In the genomic region with DNA sequence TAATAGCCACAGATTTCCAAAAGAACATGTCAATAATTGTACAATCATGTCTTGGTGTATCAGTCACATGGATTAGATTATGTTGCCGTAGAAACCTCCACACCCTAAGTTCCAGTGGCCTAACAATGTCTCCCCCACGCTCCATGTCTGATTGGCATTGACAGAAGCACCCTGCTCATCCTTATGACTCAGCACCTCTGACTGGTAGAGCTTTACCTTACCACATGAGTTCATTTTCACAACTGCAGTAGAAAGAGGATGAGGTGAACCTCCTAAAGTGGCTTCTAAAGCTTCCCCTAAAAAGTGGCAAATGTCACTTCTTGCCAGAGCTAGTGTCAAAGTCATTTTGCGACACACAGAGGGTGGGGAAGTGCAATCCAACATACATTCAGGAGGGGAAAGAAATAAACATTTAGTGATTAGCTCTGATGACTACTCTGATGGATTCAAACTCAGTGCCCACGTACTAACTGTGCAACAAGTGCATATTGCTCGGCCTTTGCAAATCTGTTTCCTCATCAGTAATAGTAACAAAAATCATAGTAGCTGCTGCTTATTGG, we compare ENCODE assay signal across 11 cellular contexts. TPM values are rescaled to one million over a fixed set of nuclear protein-coding genes. Genes with fewer than 3 reads are reported as not detected.
A peak's percentile ranks its signal among the peaks of the same experiment; 100 is the strongest.
DNase-seq lines count a peak whose midpoint lies in the region; ATAC-seq and TF ChIP-seq lines count a peak whose summit lies in the region.
"Had no signal": no experiment of that assay in that cellular context is flagged by ENCODE, and none has a peak within 500 bp of the region (broad histone marks: within the 10 kb centered on the region; RNA-seq: fewer than 3 reads in every experiment).

No MANE protein-coding gene starts in this region.

- no peak overlapping the region for H3K4me3 ChIP-seq in SK-N-SH (ENCODE audit: low read depth in 2 of 2, low read length in 1 of 2)

- TF ChIP-seq CTCF in SK-N-SH (IDR thresholded peaks at IDR 0.05) (no peak), GM20000 (IDR thresholded peaks at IDR 0.05; ENCODE audit: extremely low read depth, missing control alignments) (no peak)

- H3K27me3 ChIP-seq in SK-N-SH (ENCODE audit: insufficient read depth), result peaks cover 25% of the 10 kb centered on the region

- POLR2A ChIA-PET in SK-N-SH (lab: Yijun Ruan, JAX), result no interaction called here

- intact Hi-C loops in Right ventricle myocardium superior (cut with DNase I), result no loop called here

- no peak overlapping the region for H3K9ac ChIP-seq in SK-N-SH
- H3K9ac ChIP-seq: parathyroid adenoma had no signal

- H3K4me2 ChIP-seq in SK-N-SH, result no peak overlapping the region

- DNase-seq in SK-N-SH, result no peak
- peak; percentile 84 to 94 for DNase-seq in NOMO-1 (lab: John Stamatoyannopoulos, UW; ENCODE audit: unreplicated experiment in 2 of 2)
- no peak for DNase-seq in stimulated activated effector memory CD8-positive, alpha-beta T cell treated with anti-CD3 and anti-CD28 coated beads, Interleukin-12 subunit alpha, Interleukin-12 subunit beta, amount 100 ng/mL, for 72 hours (ENCODE audit: low spot score in 2 of 2)
- DNase-seq in GM19240 (ENCODE audit: insufficient read length, low spot score), result no peak
- no peak for DNase-seq in GM20000 (ENCODE audit: low spot score)
- DNase-seq in Right ventricle myocardium superior, result no peak
- DNase-seq: activated naive CD4-positive, alpha-beta T cell treated with anti-CD3 and anti-CD28 coated beads for 36 hours; NCI-H2029 treated with DMSO at 0.1 percent for 48 hours had no signal

- H4K20me1 ChIP-seq in SK-N-SH (ENCODE audit: insufficient read depth), result no peaks in the 10 kb centered on the region

- no peaks in the 10 kb centered on the region for H3K36me3 Mint-ChIP-seq in stimulated activated effector memory CD8-positive, alpha-beta T cell treated with anti-CD3 and anti-CD28 coated beads, Interleukin-12 subunit alpha, Interleukin-12 subunit beta, amount 100 ng/mL, for 72 hours

- H3F3A ChIP-seq in SK-N-SH (replicated peaks; ENCODE audit: insufficient read depth), result no peaks in the 10 kb centered on the region

- 5% methylated on average over 5 of the region's 5 CpGs for WGBS in SK-N-SH (ENCODE audit: low lambda C conversion rate)

- H3K4me1 Mint-ChIP-seq in stimulated activated effector memory CD8-positive, alpha-beta T cell treated with anti-CD3 and anti-CD28 coated beads, Interleukin-12 subunit alpha, Interleukin-12 subunit beta, amount 100 ng/mL, for 72 hours, result peaks cover 4% of the 10 kb centered on the region

- H3K9me2 ChIP-seq in SK-N-SH, result no peaks in the 10 kb centered on the region

- no peak overlapping the region for H3K4me3 Mint-ChIP-seq in stimulated activated effector memory CD8-positive, alpha-beta T cell treated with anti-CD3 and anti-CD28 coated beads, Interleukin-12 subunit alpha, Interleukin-12 subunit beta, amount 100 ng/mL, for 72 hours
- H3K4me3 Mint-ChIP-seq: activated naive CD4-positive, alpha-beta T cell treated with anti-CD3 and anti-CD28 coated beads for 36 hours had no signal

- H3K9me3 Mint-ChIP-seq in stimulated activated effector memory CD8-positive, alpha-beta T cell treated with anti-CD3 and anti-CD28 coated beads, Interleukin-12 subunit alpha, Interleukin-12 subunit beta, amount 100 ng/mL, for 72 hours, result peaks cover 3% of the 10 kb centered on the region
- H3K9me3 Mint-ChIP-seq: activated naive CD4-positive, alpha-beta T cell treated with anti-CD3 and anti-CD28 coated beads for 36 hours had no signal

- H3K9me3 ChIP-seq in SK-N-SH, result no peaks in the 10 kb centered on the region

- TF ChIP-seq RAD21 in SK-N-SH (IDR thresholded peaks at IDR 0.05; ENCODE audit: low read length), result no peak

- H3K27ac Mint-ChIP-seq in stimulated activated effector memory CD8-positive, alpha-beta T cell treated with anti-CD3 and anti-CD28 coated beads, Interleukin-12 subunit alpha, Interleukin-12 subunit beta, amount 100 ng/mL, for 72 hours, result no peak overlapping the region
- H3K27ac Mint-ChIP-seq: activated naive CD4-positive, alpha-beta T cell treated with anti-CD3 and anti-CD28 coated beads for 36 hours had no signal

- no peak overlapping the region for H3K27ac ChIP-seq in SK-N-SH (ENCODE audit: low read depth in 2 of 2, low read length in 1 of 2)
- H3K27ac ChIP-seq: parathyroid adenoma had no signal

- H3K4me1 ChIP-seq in SK-N-SH (ENCODE audit: control insufficient read depth in 1 of 2, insufficient read depth in 2 of 2, low read depth in 1 of 2, low read length in 1 of 2), result peaks cover 0 to 6% of the 10 kb centered on the region in 2 experiments; a peak in 1 of 4 replicates
- H3K4me1 ChIP-seq: parathyroid adenoma had no signal

- peak; percentile 31; the same call in 1 of the 3 replicates for ATAC-seq in SK-N-SH treated with all-trans-retinoic acid at 6 μM for 48 hours
- peak; percentile 66 for ATAC-seq in HG02973 (IDR thresholded peaks at IDR 0.05; ENCODE audit: unreplicated experiment)
- peak; percentile 82 for ATAC-seq in stimulated activated effector memory CD8-positive, alpha-beta T cell treated with anti-CD3 and anti-CD28 coated beads, Interleukin-12 subunit alpha, Interleukin-12 subunit beta, amount 100 ng/mL, for 72 hours
- no peak for ATAC-seq in Right ventricle myocardium superior (ENCODE audit: poor library complexity)

- TF ChIP-seq EP300 in SK-N-SH (IDR thresholded peaks at IDR 0.05; ENCODE audit: borderline replicate concordance in 1 of 2, low read depth in 1 of 2, low read length in 1 of 2), result no peak

- no peaks in the 10 kb centered on the region for H3K36me3 ChIP-seq in SK-N-SH (replicated peaks in 1 of 2; ENCODE audit: control insufficient read depth in 1 of 2, insufficient read depth in 2 of 2, low read length in 1 of 2)

- no peaks in the 10 kb centered on the region for H3K79me2 ChIP-seq in SK-N-SH (ENCODE audit: insufficient read depth)
- H3K79me2 ChIP-seq: parathyroid adenoma had no signal

- H2AFZ ChIP-seq in SK-N-SH (ENCODE audit: low read depth), result no peak overlapping the region
- H2AFZ ChIP-seq: parathyroid adenoma had no signal

- CTCF ChIA-PET in SK-N-SH (lab: Yijun Ruan, JAX), result interaction anchor here (0.9 to 2.2 kb wide), 2 partner anchors 20 to 162 kb away, joined by 3 to 7 read pairs; no protein-coding TSS in a partner anchor

TF ChIP-seq in SK-N-SH treated with all-trans-retinoic acid at 6 μM for 48 hours, 23 proteins besides CTCF, POLR2A, EP300 and RAD21 (continues in another document):
- TF ChIP-seq ESRRG (CRISPR knock-in tag; IDR thresholded peaks at IDR 0.05), result no peak
- TF ChIP-seq ISL1 (CRISPR knock-in tag; IDR thresholded peaks at IDR 0.05), result no peak
- TF ChIP-seq, protein P1, sequence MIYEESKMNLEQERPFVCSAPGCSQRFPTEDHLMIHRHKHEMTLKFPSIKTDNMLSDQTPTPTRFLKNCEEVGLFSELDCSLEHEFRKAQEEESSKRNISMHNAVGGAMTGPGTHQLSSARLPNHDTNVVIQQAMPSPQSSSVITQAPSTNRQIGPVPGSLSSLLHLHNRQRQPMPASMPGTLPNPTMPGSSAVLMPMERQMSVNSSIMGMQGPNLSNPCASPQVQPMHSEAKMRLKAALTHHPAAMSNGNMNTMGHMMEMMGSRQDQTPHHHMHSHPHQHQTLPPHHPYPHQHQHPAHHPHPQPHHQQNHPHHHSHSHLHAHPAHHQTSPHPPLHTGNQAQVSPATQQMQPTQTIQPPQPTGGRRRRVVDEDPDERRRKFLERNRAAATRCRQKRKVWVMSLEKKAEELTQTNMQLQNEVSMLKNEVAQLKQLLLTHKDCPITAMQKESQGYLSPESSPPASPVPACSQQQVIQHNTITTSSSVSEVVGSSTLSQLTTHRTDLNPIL (CRISPR knock-in tag; IDR thresholded peaks at IDR 0.05; ENCODE audit: low read depth), result no peak
- no peak for TF ChIP-seq GLIS3 (CRISPR knock-in tag; IDR thresholded peaks at IDR 0.05)
- TF ChIP-seq TCF4 (CRISPR knock-in tag; IDR thresholded peaks at IDR 0.05; ENCODE audit: borderline replicate concordance), result no peak
- no peak for TF ChIP-seq ZNF70 (CRISPR knock-in tag; IDR thresholded peaks at IDR 0.05)

TF ChIP-seq in SK-N-SH, 30 proteins besides CTCF, POLR2A, EP300 and RAD21:
- TF ChIP-seq JUND (IDR thresholded peaks at IDR 0.05) (no peak), POLR2AphosphoS5 (IDR thresholded peaks at IDR 0.05; ENCODE audit: low read depth, low read length) (no peak)

RNA-seq across cellular contexts. Expression of a gene that starts 30.6 kb away (rescaled TPM):
- 1.5 and 1.6 TPM in 2 replicates for polyA plus RNA-seq in SK-N-SH (2012; rRNA removed)
- 1.4 and 1.9 TPM in 2 replicates for polyA plus RNA-seq in SK-N-SH (2012; cell fraction: cytosol; rRNA removed)
- polyA plus RNA-seq in SK-N-SH (2012; cell fraction: nucleus; rRNA removed), result 1.4 and 1.8 TPM in 2 replicates
- not detected for total RNA-seq in Right ventricle myocardium superior
- total RNA-seq: activated naive CD4-positive, alpha-beta T cell treated with anti-CD3 and anti-CD28 coated beads for 36 hours had no signal

RNA-seq across cellular contexts. Expression of a gene that starts 39.5 kb away (rescaled TPM):
- 32.1 and 37.3 TPM in 2 replicates for polyA plus RNA-seq in SK-N-SH (2012; rRNA removed)
- 16.7 and 25.0 TPM in 2 replicates for polyA plus RNA-seq in SK-N-SH (2012; cell fraction: cytosol; rRNA removed)
- polyA plus RNA-seq in SK-N-SH (2012; cell fraction: nucleus; rRNA removed), result 57.5 and 58.1 TPM in 2 replicates
- 19.8 TPM for total RNA-seq in Right ventricle myocardium superior

RNA-seq across cellular contexts. Expression of a gene that starts 51.8 kb away (rescaled TPM):
- polyA plus RNA-seq in SK-N-SH (2012; rRNA removed), result 14.2 and 16.0 TPM in 2 replicates
- 9.0 and 12.7 TPM in 2 replicates for polyA plus RNA-seq in SK-N-SH (2012; cell fraction: cytosol; rRNA removed)
- polyA plus RNA-seq in SK-N-SH (2012; cell fraction: nucleus; rRNA removed), result 24.5 and 34.1 TPM in 2 replicates
- total RNA-seq in Right ventricle myocardium superior, result 41.7 TPM

Comparison
In these comparisons a context has a peak if more than half of its experiments do, and no peak if none do; other contexts are left out.
1. DNase-seq: peak in NOMO-1 (2 of 2); none in SK-N-SH (single experiment), stimulated activated effector memory CD8-positive, alpha-beta T cell treated with anti-CD3 and anti-CD28 coated beads, Interleukin-12 subunit alpha, Interleukin-12 subunit beta, amount 100 ng/mL, for 72 hours (0 of 2), GM19240 (single experiment), GM20000 (single experiment) and Right ventricle myocardium superior (single experiment).